In the genomic region with DNA sequence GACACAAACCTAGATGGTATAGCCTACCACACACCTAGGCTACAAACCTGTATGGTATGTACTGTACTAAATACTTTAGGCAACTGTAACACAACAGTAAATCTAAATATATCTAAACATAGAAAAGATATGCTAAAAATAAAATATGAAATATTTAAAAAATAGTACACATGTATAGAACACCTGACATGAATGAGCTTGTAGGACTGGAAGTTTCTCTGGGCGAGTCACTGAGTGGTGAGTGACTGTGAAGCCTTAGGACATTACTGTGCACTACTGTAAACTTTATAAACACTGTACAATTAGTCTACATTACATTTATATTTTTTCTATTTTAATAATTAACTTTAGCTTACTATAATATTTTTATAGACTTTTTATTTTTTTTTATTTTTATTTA, we compare ENCODE assay signal across 24 cellular contexts.
"Had no signal": no experiment of that assay in that cellular context is flagged by ENCODE, and none has a peak within 500 bp of the region (broad histone marks: within the 10 kb centered on the region; RNA-seq: fewer than 3 reads in every experiment).

No MANE protein-coding gene starts in this region.

- H2AFZ ChIP-seq: neural progenitor cell, parathyroid adenoma had no signal

- H3K9me3 ChIP-seq: ovary, psoas muscle, right lobe of liver, sigmoid colon, stomach, thoracic aorta, thyroid gland, tibial nerve, upper lobe of left lung, vagina had no signal

- H3K4me1 ChIP-seq: neural progenitor cell, parathyroid adenoma, psoas muscle, right lobe of liver, sigmoid colon, stomach, thyroid gland, tibial nerve, upper lobe of left lung, vagina had no signal

- H3K27ac ChIP-seq: neural progenitor cell, ovary, parathyroid adenoma, psoas muscle, right lobe of liver, sigmoid colon, stomach, thoracic aorta, thyroid gland, tibial nerve, upper lobe of left lung, vagina had no signal

- ATAC-seq: psoas muscle; right cardiac atrium; right lobe of liver; stimulated activated effector memory CD8-positive, alpha-beta T cell treated with anti-CD3 and anti-CD28 coated beads, Interleukin-12 subunit alpha, Interleukin-12 subunit beta, amount 100 ng/mL, for 72 hours; stimulated activated naive B cell treated with anti-CD40 and anti-IgM and Interleukin-4, amounts not matched to agents 10 μg/mL and 1 μg/mL and 100 μg/mL, for 72 hours had no signal

- H3K9ac ChIP-seq: neural progenitor cell, parathyroid adenoma had no signal

- H3K79me2 ChIP-seq: parathyroid adenoma had no signal

- H3K36me3 ChIP-seq: neural progenitor cell, ovary, right lobe of liver, sigmoid colon, stomach, thoracic aorta, thyroid gland, tibial nerve, upper lobe of left lung, vagina had no signal

- H3K4me3 ChIP-seq: neural progenitor cell, ovary, psoas muscle, right lobe of liver, sigmoid colon, stomach, thoracic aorta, thyroid gland, tibial nerve, upper lobe of left lung, vagina had no signal

- H3K27me3 ChIP-seq: neural progenitor cell, ovary, right lobe of liver, sigmoid colon, stomach, thyroid gland, tibial nerve, upper lobe of left lung, vagina had no signal

- DNase-seq: occipital lobe; ovary; posterior cingulate gyrus; psoas muscle; right cardiac atrium; right lobe of liver; sigmoid colon; small intestine; stimulated activated CD4-positive, alpha-beta T cell treated with anti-CD3 and anti-CD28 coated beads, Interleukin-15, amount 100 ng/mL, for 24 hours; stimulated activated CD4-positive, alpha-beta T cell treated with anti-CD3 and anti-CD28 coated beads, Interleukin-2, amount 100 ng/mL, for 24 hours; stimulated activated CD4-positive, alpha-beta T cell treated with anti-CD3 and anti-CD28 coated beads, Interleukin-2, amount 100 ng/mL, for 48 hours; stimulated activated CD4-positive, alpha-beta T cell treated with anti-CD3 and anti-CD28 coated beads, Interleukin-4, amount 100 ng/mL, for 24 hours; stimulated activated naive B cell treated with anti-CD40 and anti-IgM and Interleukin-4, amounts not matched to agents 10 μg/mL and 1 μg/mL and 100 μg/mL, for 72 hours; stimulated activated naive CD4-positive, alpha-beta T cell treated with Interleukin-2 at 50 U/mL for 16 hours; stomach; thyroid gland; trophoblast cell; upper lobe of left lung had no signal

- H3K4me2 ChIP-seq: neural progenitor cell had no signal
